In the genomic region with DNA sequence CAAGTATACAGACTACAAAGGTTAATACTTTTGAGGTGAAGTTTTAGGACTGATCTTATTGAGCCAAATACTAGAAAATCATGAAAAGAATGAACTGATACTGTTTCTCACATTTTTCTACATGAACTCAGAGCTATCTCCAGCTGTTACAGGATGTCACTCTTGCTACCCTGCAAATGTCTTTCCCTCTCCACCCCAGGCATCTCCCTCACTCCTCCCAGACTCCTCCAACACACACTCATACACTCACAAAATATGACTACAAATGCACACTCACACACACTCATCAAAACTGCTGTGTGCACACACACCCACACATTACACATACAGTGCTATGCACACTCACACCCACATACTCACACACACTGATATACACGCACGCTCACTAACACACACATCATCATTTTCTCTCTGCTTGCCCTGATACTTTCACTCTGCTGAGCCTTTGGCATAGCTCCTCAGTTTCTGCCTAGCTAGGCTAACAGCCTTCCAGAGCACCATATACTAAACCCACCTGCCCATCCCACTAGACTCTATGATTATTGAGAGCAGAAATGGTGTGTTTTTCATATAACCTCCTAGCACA, we compare ENCODE assay signal across 16 cellular contexts.
A peak's percentile ranks its signal among the peaks of the same experiment; 100 is the strongest.
DNase-seq lines count a peak whose midpoint lies in the region; FAIRE-seq and TF ChIP-seq lines count a peak whose summit lies in the region.
"Had no signal": no experiment of that assay in that cellular context is flagged by ENCODE, and none has a peak within 500 bp of the region (broad histone marks: within the 10 kb centered on the region; RNA-seq: fewer than 3 reads in every experiment).

No MANE protein-coding gene starts in this region.

- no peaks in the 10 kb centered on the region for H3K79me1 ChIP-seq in mesenchymal stem cell (replicated peaks; ENCODE audit: low read length, poor library complexity, severe bottlenecking)

- no peak overlapping the region for H4K91ac ChIP-seq in mesenchymal stem cell (ENCODE audit: low read length)

- no peaks in the 10 kb centered on the region for H3K79me2 ChIP-seq in mammary epithelial cell (ENCODE audit: insufficient read depth, low read length)

- H2BK120ac ChIP-seq in mesenchymal stem cell (ENCODE audit: low read depth, low read length): no peak overlapping the region

- no peak overlapping the region for H2AK5ac ChIP-seq in mesenchymal stem cell (ENCODE audit: low read length, severe bottlenecking)

- no peak overlapping the region for H2AFZ ChIP-seq in mesenchymal stem cell (ENCODE audit: low read depth, low read length)
- no peak overlapping the region for H2AFZ ChIP-seq in mammary epithelial cell (ENCODE audit: low read depth, low read length)

- H3K4me2 ChIP-seq in mesenchymal stem cell (ENCODE audit: low read length, poor library complexity, severe bottlenecking) (no peak overlapping the region), mammary epithelial cell (ENCODE audit: insufficient read depth, low read depth, low read length) (no peak overlapping the region)
- H3K4me2 ChIP-seq: KMS-11 had no signal

- TF ChIP-seq CTCF in D721Med (IDR thresholded peaks at IDR 0.05; ENCODE audit: insufficient read depth, missing control alignments) (no peak), coronary artery (IDR thresholded peaks at IDR 0.05) (no peak), mammary epithelial cell (conservative IDR thresholded peaks at IDR 0.05 in 1 of 2, IDR thresholded peaks at IDR 0.05 in 1 of 2; ENCODE audit: extremely low read depth in 1 of 2, insufficient read depth in 1 of 2, low read depth in 1 of 2, low read length in 2 of 2) (no peak)

- H3K9ac ChIP-seq in mesenchymal stem cell (ENCODE audit: low read length) (no peak overlapping the region), mammary epithelial cell (ENCODE audit: insufficient read depth, low read length) (no peak overlapping the region)
- H3K9ac ChIP-seq: KMS-11 had no signal

- H2BK5ac ChIP-seq in mesenchymal stem cell (ENCODE audit: low read depth, low read length, poor library complexity, severe bottlenecking): no peak overlapping the region

- DNase-seq in D721Med (ENCODE audit: insufficient read length, low spot score): no peak
- peak; percentile 6 for DNase-seq in LHCN-M2 (ENCODE audit: low read depth)
- DNase-seq in coronary artery (ENCODE audit: low spot score): no peak
- peak; percentile 57 for DNase-seq in retina
- no peak for DNase-seq in stimulated activated CD4-positive, alpha-beta T cell treated with anti-CD3 and anti-CD28 coated beads, Interleukin-15, amount 100 ng/mL, for 24 hours
- no peak for DNase-seq in mesenchymal stem cell
- DNase-seq in mammary epithelial cell: no peak
- no peak for DNase-seq in activated CD4-positive, alpha-beta T cell treated with anti-CD3 and anti-CD28 coated beads for 48 hours
- DNase-seq: CD4-positive, alpha-beta T cell; GOT3; MM.1S; NCI-H1694 treated with DMSO at 0.1 percent for 48 hours; NCI-H2171 treated with DMSO at 0.1 percent for 48 hours had no signal

- no peak overlapping the region for H3K18ac ChIP-seq in mesenchymal stem cell (ENCODE audit: low read depth in 1 of 2, low read length in 2 of 2)

- no peaks in the 10 kb centered on the region for H4K20me1 ChIP-seq in mammary epithelial cell (ENCODE audit: insufficient read depth, low read length)

- H3K23ac ChIP-seq in mesenchymal stem cell (ENCODE audit: low read length in 2 of 2): no peak overlapping the region

- no peak overlapping the region for H3K14ac ChIP-seq in mesenchymal stem cell (ENCODE audit: low read length in 2 of 2)

- no peaks in the 10 kb centered on the region for H3K4me1 ChIP-seq in mesenchymal stem cell (ENCODE audit: control insufficient read depth, insufficient read depth, low read depth, low read length)
- H3K4me1 ChIP-seq in mammary epithelial cell (ENCODE audit: insufficient read depth, low read length): no peaks in the 10 kb centered on the region
- H3K4me1 ChIP-seq: SJCRH30 had no signal

- H2BK15ac ChIP-seq in mesenchymal stem cell (ENCODE audit: low read depth, poor library complexity, severe bottlenecking): no peak overlapping the region

- intact Hi-C loops in mammary epithelial cell (cut with micrococcal nuclease): no loop called here

- CTCF ChIA-PET in mammary epithelial cell (lab: Charles Lee; ENCODE audit: low non-redundant PET): no interaction called here

- H3K27me3 ChIP-seq in mesenchymal stem cell (ENCODE audit: control insufficient read depth in 1 of 2, insufficient read depth in 1 of 2, low read length in 2 of 2): no peaks in the 10 kb centered on the region
- H3K27me3 ChIP-seq in mammary epithelial cell (ENCODE audit: insufficient read depth, low read length): peaks cover 3% of the 10 kb centered on the region
- H3K27me3 ChIP-seq: SJCRH30 had no signal

- H2BK12ac ChIP-seq in mesenchymal stem cell (ENCODE audit: low read length in 2 of 2): no peak overlapping the region

- H3K27ac ChIP-seq in coronary artery: no peak overlapping the region
- no peak overlapping the region for H3K27ac ChIP-seq in mesenchymal stem cell (ENCODE audit: low read length, poor library complexity, severe bottlenecking)
- no peak overlapping the region for H3K27ac ChIP-seq in mammary epithelial cell (ENCODE audit: insufficient read depth, low read depth, low read length)
- H3K27ac ChIP-seq: KMS-11, SJCRH30 had no signal

- dilution Hi-C loops in mammary epithelial cell (cut with HindIII; ENCODE audit: low sequenced_read_pairs): no loop called here

- WGBS in mesenchymal stem cell: 92% methylated on average over 2 of the region's 2 CpGs
- WGBS in mammary epithelial cell (ENCODE audit: low coverage, missing lambda C conversion rate): 79% methylated on average over 2 of the region's 2 CpGs

- peak; percentile 100 for FAIRE-seq in D721Med (lab: Jason Lieb, UNC)
- FAIRE-seq: G401.6 had no signal

- H3K4me3 ChIP-seq in coronary artery (peak overlapping the region; percentile 5), mesenchymal stem cell (ENCODE audit: insufficient read depth in 1 of 2, low read depth in 1 of 2, low read length in 2 of 2) (no peak overlapping the region), mammary epithelial cell (replicated peaks in 1 of 3; ENCODE audit: insufficient read depth in 1 of 3, low read depth in 2 of 3, low read length in 3 of 3) (no peak overlapping the region)
- H3K4me3 ChIP-seq: SJCRH30 had no signal

- H3K4ac ChIP-seq in mesenchymal stem cell (ENCODE audit: low read depth in 1 of 2, low read length in 2 of 2): no peak overlapping the region

- in situ Hi-C loops in mammary epithelial cell (cut with MboI; ENCODE audit: low sequenced_read_pairs in 2 of 2): no loop called here

- H3K36me3 ChIP-seq in mesenchymal stem cell (ENCODE audit: control insufficient read depth in 1 of 2, insufficient read depth in 2 of 2, low read depth in 1 of 2, low read length in 2 of 2) (no peaks in the 10 kb centered on the region), mammary epithelial cell (ENCODE audit: insufficient read depth, low read length) (no peaks in the 10 kb centered on the region)
- H3K36me3 ChIP-seq: SJCRH30 had no signal

- H4K8ac ChIP-seq in mesenchymal stem cell (ENCODE audit: low read length): no peak overlapping the region

- H3K9me3 ChIP-seq in mesenchymal stem cell (ENCODE audit: control insufficient read depth, low read length): no peaks in the 10 kb centered on the region
- no peaks in the 10 kb centered on the region for H3K9me3 ChIP-seq in mammary epithelial cell (replicated peaks; ENCODE audit: insufficient read depth, low read length)
- H3K9me3 ChIP-seq: SJCRH30 had no signal

- no TSS peak for BruUV-seq in mammary epithelial cell (replicated peaks; lab: Mats Ljungman, UMichigan)

Comparison
In these comparisons a context has a peak if more than half of its experiments do, and no peak if none do; other contexts are left out.
1. DNase-seq: peak in LHCN-M2 (single experiment) and retina (single experiment); none in D721Med (single experiment), coronary artery (single experiment), stimulated activated CD4-positive, alpha-beta T cell treated with anti-CD3 and anti-CD28 coated beads, Interleukin-15, amount 100 ng/mL, for 24 hours (single experiment), mesenchymal stem cell (single experiment), mammary epithelial cell (single experiment) and activated CD4-positive, alpha-beta T cell treated with anti-CD3 and anti-CD28 coated beads for 48 hours (single experiment).